24 cellular contexts compared by ENCODE assay signal in genomic region chr2:170371231-170371630, GRCh38.
DNase-seq lines count a peak whose midpoint lies in the region; ATAC-seq and TF ChIP-seq lines count a peak whose summit lies in the region.
"Had no signal": no experiment of that assay in that cellular context is flagged by ENCODE, and none has a peak within 500 bp of the region (broad histone marks: within the 10 kb centered on the region; RNA-seq: fewer than 3 reads in every experiment).

No MANE protein-coding gene starts in this region.

- H3K27me3 Mint-ChIP-seq in activated CD4-positive, alpha-beta T cell treated with anti-CD3 and anti-CD28 coated beads, Interleukin-2, amount 10 ng/mL, durations not matched to agents 7 days and 5 days: peaks cover 26% of the 10 kb centered on the region
- H3K27me3 Mint-ChIP-seq in T-helper 2 cell treated with Interferon-gamma antibody and Interleukin-4, amounts not matched to agents 5 μg/mL and 100 μg/mL, for 36 hours (ENCODE audit: low read depth): no peaks in the 10 kb centered on the region
- H3K27me3 Mint-ChIP-seq in stimulated activated naive B cell treated with anti-CD40 and anti-IgM and Interleukin-4, amounts not matched to agents 10 μg/mL and 1 μg/mL and 100 μg/mL, for 72 hours: peaks cover 36 to 61% of the 10 kb centered on the region in 2 donors

- H3K4me3 ChIP-seq in HUES48 (ENCODE audit: low read depth, low read length) (no peak overlapping the region), lower lobe of right lung (no peak overlapping the region)
- H3K4me3 ChIP-seq: A549, SJSA1 had no signal

- H3K27ac Mint-ChIP-seq in activated CD4-positive, alpha-beta T cell treated with anti-CD3 and anti-CD28 coated beads, Interleukin-2, amount 10 ng/mL, durations not matched to agents 7 days and 5 days: no peak overlapping the region
- peak overlapping the region; percentile 88 for H3K27ac Mint-ChIP-seq in T-helper 2 cell treated with Interferon-gamma antibody and Interleukin-4, amounts not matched to agents 5 μg/mL and 100 μg/mL, for 36 hours
- H3K27ac Mint-ChIP-seq in stimulated activated naive B cell treated with anti-CD40 and anti-IgM and Interleukin-4, amounts not matched to agents 10 μg/mL and 1 μg/mL and 100 μg/mL, for 72 hours: no peak overlapping the region
- H3K27ac Mint-ChIP-seq: B cell, natural killer cell had no signal

- H3K4me1 ChIP-seq in HUES48 (ENCODE audit: control insufficient read depth, insufficient read depth, low read length): peaks cover 33% of the 10 kb centered on the region
- H3K4me1 ChIP-seq in lower lobe of right lung: no peaks in the 10 kb centered on the region
- H3K4me1 ChIP-seq: A549, SJSA1 had no signal

- ATAC-seq in lower lobe of right lung: no peak
- ATAC-seq in stimulated activated naive B cell treated with anti-CD40 and anti-IgM and Interleukin-4, amounts not matched to agents 10 μg/mL and 1 μg/mL and 100 μg/mL, for 72 hours (replicated peaks): no peak
- ATAC-seq: A549; activated CD4-positive, CD25-positive, alpha-beta regulatory T cell treated with anti-CD3 and anti-CD28 coated beads, Interleukin-2, amount 50 U/mL, for 24 hours; HepG2 had no signal

- H3K9me3 ChIP-seq in HUES48 (ENCODE audit: control insufficient read depth, insufficient read depth, low read length) (no peaks in the 10 kb centered on the region), lower lobe of right lung (no peaks in the 10 kb centered on the region)
- H3K9me3 ChIP-seq: A549, SJSA1 had no signal

- H3K4me3 Mint-ChIP-seq in activated CD4-positive, alpha-beta T cell treated with anti-CD3 and anti-CD28 coated beads, Interleukin-2, amount 10 ng/mL, durations not matched to agents 7 days and 5 days: no peak overlapping the region
- peak overlapping the region; percentile 76 for H3K4me3 Mint-ChIP-seq in T-helper 2 cell treated with Interferon-gamma antibody and Interleukin-4, amounts not matched to agents 5 μg/mL and 100 μg/mL, for 36 hours
- H3K4me3 Mint-ChIP-seq in stimulated activated naive B cell treated with anti-CD40 and anti-IgM and Interleukin-4, amounts not matched to agents 10 μg/mL and 1 μg/mL and 100 μg/mL, for 72 hours: peak overlapping the region in 1 of 2 donors; percentile 14
- H3K4me3 Mint-ChIP-seq: B cell, brain, natural killer cell had no signal

- peaks cover 41% of the 10 kb centered on the region for H3K4me1 Mint-ChIP-seq in activated CD4-positive, alpha-beta T cell treated with anti-CD3 and anti-CD28 coated beads, Interleukin-2, amount 10 ng/mL, durations not matched to agents 7 days and 5 days
- H3K4me1 Mint-ChIP-seq in T-helper 2 cell treated with Interferon-gamma antibody and Interleukin-4, amounts not matched to agents 5 μg/mL and 100 μg/mL, for 36 hours (ENCODE audit: low read depth): peaks cover 70% of the 10 kb centered on the region
- H3K4me1 Mint-ChIP-seq in stimulated activated naive B cell treated with anti-CD40 and anti-IgM and Interleukin-4, amounts not matched to agents 10 μg/mL and 1 μg/mL and 100 μg/mL, for 72 hours: peaks cover 16 to 35% of the 10 kb centered on the region in 2 donors

- H3K27me3 ChIP-seq in HUES48 (ENCODE audit: control insufficient read depth, insufficient read depth, low read length) (0 out of 2 replicates have a peak, but pooled peaks cover 4% of the 10 kb centered on the region), lower lobe of right lung (ENCODE audit: low read depth) (peaks cover 38% of the 10 kb centered on the region)

- DNase-seq in activated CD4-positive, alpha-beta T cell treated with anti-CD3 and anti-CD28 coated beads, Interleukin-2, amount 10 ng/mL, durations not matched to agents 7 days and 5 days: peak; percentile 18
- no peak for DNase-seq in activated CD4-positive, alpha-beta T cell treated with anti-CD3 and anti-CD28 coated beads for 1 hour
- no peak for DNase-seq in T-helper 2 cell treated with Interferon-gamma antibody and Interleukin-4, amounts not matched to agents 5 μg/mL and 100 μg/mL, for 36 hours (ENCODE audit: low spot score)
- DNase-seq in left kidney (ENCODE audit: low read depth, low spot score) (peak; percentile 69), Ammon's horn (ENCODE audit: low spot score) (no peak), lower lobe of right lung (no peak)
- DNase-seq in stimulated activated naive B cell treated with anti-CD40 and anti-IgM and Interleukin-4, amounts not matched to agents 10 μg/mL and 1 μg/mL and 100 μg/mL, for 72 hours: no peak
- DNase-seq: activated effector memory CD4-positive, alpha-beta T cell treated with Interleukin-2 at 50 U/mL for 16 hours; cerebellar nuclear complex; DMS153; midbrain; natural killer cell; NCI-H1092 treated with DMSO at 0.1 percent for 48 hours; NCI-H187 treated with DMSO at 0.1 percent for 48 hours; NCI-H748 treated with DMSO at 0.1 percent for 48 hours; RPMI8226; trophoblast cell had no signal

- no peak overlapping the region for H3K9ac ChIP-seq in HUES48 (ENCODE audit: low read depth, low read length)

- no peaks in the 10 kb centered on the region for H3K36me3 Mint-ChIP-seq in activated CD4-positive, alpha-beta T cell treated with anti-CD3 and anti-CD28 coated beads, Interleukin-2, amount 10 ng/mL, durations not matched to agents 7 days and 5 days (ENCODE audit: low read depth)
- peaks cover 2% of the 10 kb centered on the region for H3K36me3 Mint-ChIP-seq in T-helper 2 cell treated with Interferon-gamma antibody and Interleukin-4, amounts not matched to agents 5 μg/mL and 100 μg/mL, for 36 hours (ENCODE audit: low read depth)
- no peaks in the 10 kb centered on the region for H3K36me3 Mint-ChIP-seq in stimulated activated naive B cell treated with anti-CD40 and anti-IgM and Interleukin-4, amounts not matched to agents 10 μg/mL and 1 μg/mL and 100 μg/mL, for 72 hours
- H3K36me3 Mint-ChIP-seq: brain, natural killer cell had no signal

- TF ChIP-seq CTCF in lower lobe of right lung (IDR thresholded peaks at IDR 0.05): no peak

- H3K27ac ChIP-seq in HUES48 (ENCODE audit: low read depth, low read length) (peak overlapping the region; percentile 30), lower lobe of right lung (no peak overlapping the region)
- H3K27ac ChIP-seq: A549, SJSA1 had no signal

- H3K9me3 Mint-ChIP-seq in activated CD4-positive, alpha-beta T cell treated with anti-CD3 and anti-CD28 coated beads, Interleukin-2, amount 10 ng/mL, durations not matched to agents 7 days and 5 days: no peaks in the 10 kb centered on the region
- H3K9me3 Mint-ChIP-seq in T-helper 2 cell treated with Interferon-gamma antibody and Interleukin-4, amounts not matched to agents 5 μg/mL and 100 μg/mL, for 36 hours: no peaks in the 10 kb centered on the region
- H3K9me3 Mint-ChIP-seq in stimulated activated naive B cell treated with anti-CD40 and anti-IgM and Interleukin-4, amounts not matched to agents 10 μg/mL and 1 μg/mL and 100 μg/mL, for 72 hours: no peaks in the 10 kb centered on the region
- H3K9me3 Mint-ChIP-seq: brain, natural killer cell had no signal

- CTCF ChIA-PET in activated CD4-positive, alpha-beta T cell treated with anti-CD3 and anti-CD28 coated beads, Interleukin-2, amount 10 ng/mL, durations not matched to agents 7 days and 5 days (lab: Charles Lee): interaction anchor here (1.6 to 2.0 kb wide), 2 partner anchors 9 to 38 kb away, joined by 5 to 6 read pairs; no protein-coding TSS in a partner anchor

- intact Hi-C loops in lower lobe of right lung (cut with DNase I): no loop called here

- H3K36me3 ChIP-seq in HUES48 (ENCODE audit: control insufficient read depth, insufficient read depth, low read length) (no peaks in the 10 kb centered on the region), lower lobe of right lung (no peaks in the 10 kb centered on the region)
- H3K36me3 ChIP-seq: SJSA1 had no signal

- POLR2A ChIA-PET in activated CD4-positive, alpha-beta T cell treated with anti-CD3 and anti-CD28 coated beads, Interleukin-2, amount 10 ng/mL, durations not matched to agents 7 days and 5 days (lab: Charles Lee): no interaction called here

Comparison
In these comparisons a context has a peak if more than half of its experiments do, and no peak if none do; other contexts are left out.
1. DNase-seq: peak in activated CD4-positive, alpha-beta T cell treated with anti-CD3 and anti-CD28 coated beads, Interleukin-2, amount 10 ng/mL, durations not matched to agents 7 days and 5 days (single experiment) and left kidney (single experiment); none in activated CD4-positive, alpha-beta T cell treated with anti-CD3 and anti-CD28 coated beads for 1 hour (single experiment), T-helper 2 cell treated with Interferon-gamma antibody and Interleukin-4, amounts not matched to agents 5 μg/mL and 100 μg/mL, for 36 hours (single experiment), Ammon's horn (single experiment), lower lobe of right lung (single experiment) and stimulated activated naive B cell treated with anti-CD40 and anti-IgM and Interleukin-4, amounts not matched to agents 10 μg/mL and 1 μg/mL and 100 μg/mL, for 72 hours (single experiment).